In the genomic region with DNA sequence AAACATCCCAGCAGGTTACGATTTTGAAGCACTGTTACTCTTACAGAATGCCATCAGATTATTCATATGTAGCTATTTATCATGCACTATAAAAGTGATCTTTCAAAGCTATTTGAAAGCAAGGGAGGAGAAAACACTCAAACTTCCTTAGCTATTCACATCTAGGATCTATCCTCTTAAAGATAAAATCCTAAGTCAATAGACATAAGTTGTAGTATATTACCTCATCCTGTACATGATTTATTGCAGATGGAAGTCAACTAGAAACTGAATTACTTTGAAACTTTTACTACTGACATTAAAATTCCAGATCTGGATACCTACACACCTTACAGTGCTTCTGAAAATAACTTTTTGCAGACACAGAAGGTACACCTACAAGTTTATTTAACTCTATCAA, we compare ENCODE assay signal across 20 cellular contexts.
DNase-seq lines count a peak whose midpoint lies in the region; ATAC-seq, FAIRE-seq and TF ChIP-seq lines count a peak whose summit lies in the region.
"Had no signal": no experiment of that assay in that cellular context is flagged by ENCODE, and none has a peak within 500 bp of the region (broad histone marks: within the 10 kb centered on the region; RNA-seq: fewer than 3 reads in every experiment).

No MANE protein-coding gene starts in this region.

- H3K27ac ChIP-seq in WERI-Rb-1 = peak overlapping the region; percentile 38

- H3K4me3 Mint-ChIP-seq in progenitor cell of endocrine pancreas (ENCODE audit: low read depth) = no peak overlapping the region
- H3K4me3 Mint-ChIP-seq: GM23338, T-cell had no signal

- no peaks in the 10 kb centered on the region for H3K36me3 Mint-ChIP-seq in progenitor cell of endocrine pancreas (ENCODE audit: insufficient read depth)
- H3K36me3 Mint-ChIP-seq: T-cell had no signal

- no peak overlapping the region for H3K4me3 ChIP-seq in WERI-Rb-1 (ENCODE audit: low read depth, low read length)
- H3K4me3 ChIP-seq: GM23338 had no signal

- peaks cover 27% of the 10 kb centered on the region for H3K4me1 Mint-ChIP-seq in progenitor cell of endocrine pancreas (ENCODE audit: low read depth)
- H3K4me1 Mint-ChIP-seq: T-cell had no signal

- no peaks in the 10 kb centered on the region for H3K27me3 ChIP-seq in WERI-Rb-1 (ENCODE audit: insufficient read depth, low read depth, severe bottlenecking)
- H3K27me3 ChIP-seq: BE2C had no signal

- TF ChIP-seq CTCF in WERI-Rb-1 (IDR thresholded peaks at IDR 0.05; ENCODE audit: low read depth, low read length) (no peak), progenitor cell of endocrine pancreas (IDR thresholded peaks at IDR 0.05; ENCODE audit: unreplicated experiment) (no peak)

- H3K36me3 ChIP-seq in WERI-Rb-1 = peaks cover 15% of the 10 kb centered on the region

- H3K9me3 Mint-ChIP-seq in progenitor cell of endocrine pancreas (ENCODE audit: low read depth) = no peaks in the 10 kb centered on the region
- H3K9me3 Mint-ChIP-seq: GM23338, T-cell had no signal

- FAIRE-seq in H54 (lab: Jason Lieb, UNC) = peak; percentile 55
- FAIRE-seq: D721Med had no signal

- no peaks in the 10 kb centered on the region for H3K9me3 ChIP-seq in WERI-Rb-1 (ENCODE audit: severe bottlenecking)
- H3K9me3 ChIP-seq: BE2C had no signal

- TF ChIP-seq POLR2A in H54 (IDR thresholded peaks at IDR 0.05; ENCODE audit: low read depth, low read length) = no peak

- no peak for DNase-seq in H54 (ENCODE audit: insufficient read length, low spot score)
- DNase-seq in HT-29 (ENCODE audit: low spot score) = peak; percentile 56
- DNase-seq in WERI-Rb-1 = no peak
- no peak for DNase-seq in progenitor cell of endocrine pancreas (ENCODE audit: low spot score, unreplicated experiment)
- no peak for DNase-seq in NCI-H187 (lab: John Stamatoyannopoulos, UW)
- DNase-seq: BE2C, DMS79, HCEC 1CT, KG1, NCI-H1092, NCI-H146, NCI-H2029 treated with DMSO at 0.1 percent for 48 hours, NCI-H2171 treated with DMSO at 0.1 percent for 48 hours, SIG-M5, T-cell had no signal

- peak overlapping the region; percentile 60 for H3K27ac Mint-ChIP-seq in progenitor cell of endocrine pancreas
- H3K27ac Mint-ChIP-seq: GM23338, T-cell had no signal

- H3K27me3 Mint-ChIP-seq in progenitor cell of endocrine pancreas = no peaks in the 10 kb centered on the region

- no peak for ATAC-seq in HG03025 (IDR thresholded peaks at IDR 0.05; ENCODE audit: low FRiP score, unreplicated experiment)
- ATAC-seq in GM18502 (IDR thresholded peaks at IDR 0.05; ENCODE audit: poor library complexity, unreplicated experiment) = no peak
- ATAC-seq: GM23338, Panc1, T-cell had no signal
